In the genomic region with DNA sequence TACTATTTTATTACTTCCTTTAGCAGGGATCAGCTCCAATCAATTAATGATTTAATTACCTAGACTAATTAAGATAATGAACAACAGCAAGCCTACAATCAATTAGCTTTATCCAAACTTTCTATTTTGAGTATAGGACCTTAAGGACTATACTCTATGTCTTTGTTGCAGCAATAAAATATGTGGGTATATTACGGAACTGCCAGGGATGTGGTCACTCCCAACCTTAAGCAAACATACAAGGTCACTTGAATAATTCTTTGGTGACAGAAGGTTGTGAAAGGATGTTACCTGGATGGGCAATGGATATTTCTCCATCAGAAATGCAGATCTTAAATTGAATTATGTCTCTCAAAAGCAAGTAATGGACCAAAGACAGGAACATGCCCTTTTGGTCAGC, we compare ENCODE assay signal across 37 cellular contexts.
"Had no signal": no experiment of that assay in that cellular context is flagged by ENCODE, and none has a peak within 500 bp of the region (broad histone marks: within the 10 kb centered on the region; RNA-seq: fewer than 3 reads in every experiment).

No MANE protein-coding gene starts in this region.

- ATAC-seq: activated CD8-positive, alpha-beta T cell treated with anti-CD3 and anti-CD28 coated beads for 36 hours; activated naive CD4-positive, alpha-beta T cell treated with anti-CD3 and anti-CD28 coated beads, Interleukin-2, amount 50 U/mL, for 72 hours; activated T-cell treated with anti-CD3 and anti-CD28 coated beads, Interleukin-2, amount 50 U/mL, for 4 hours; activated T-cell treated with anti-CD3 and anti-CD28 coated beads, Interleukin-2, amount 50 U/mL, for 72 hours; activated T-helper 17 cell treated with anti-CD3 and anti-CD28 coated beads, Interleukin-2, amount 50 U/mL, for 72 hours; body of pancreas had no signal

- H3K4me1 Mint-ChIP-seq: activated B cell treated with CpG ODN at 0.5 μM for 24 hours; activated CD4-positive, alpha-beta T cell treated with anti-CD3 and anti-CD28 coated beads, Interleukin-2, amount 10 ng/mL, durations not matched to agents 24 days and 14 days; activated naive CD8-positive, alpha-beta T cell treated with anti-CD3 and anti-CD28 coated beads for 36 hours; activated T-helper 17 cell treated with anti-CD3 and anti-CD28 coated beads, Interleukin-2, amount 50 U/mL, for 72 hours had no signal

- FAIRE-seq: astrocyte, TTC549 had no signal

- H3K4me3 ChIP-seq: adrenal gland, body of pancreas, breast epithelium had no signal

- H3K4me1 ChIP-seq: adrenal gland, body of pancreas, breast epithelium had no signal

- H3K4me3 Mint-ChIP-seq: activated B cell treated with CpG ODN at 0.5 μM for 24 hours; activated CD4-positive, alpha-beta memory T cell treated with anti-CD3 and anti-CD28 coated beads for 36 hours; activated CD4-positive, alpha-beta T cell treated with anti-CD3 and anti-CD28 coated beads, Interleukin-2, amount 10 ng/mL, durations not matched to agents 24 days and 14 days; activated CD8-positive, alpha-beta T cell treated with anti-CD3 and anti-CD28 coated beads for 36 hours; activated naive CD4-positive, alpha-beta T cell treated with anti-CD3 and anti-CD28 coated beads for 36 hours; activated naive CD8-positive, alpha-beta T cell treated with anti-CD3 and anti-CD28 coated beads for 36 hours; activated T-cell treated with anti-CD3 and anti-CD28 coated beads, Interleukin-2, amount 50 U/mL, for 4 hours; activated T-cell treated with anti-CD3 and anti-CD28 coated beads, Interleukin-2, amount 50 U/mL, for 72 hours; activated T-helper 1 cell treated with anti-CD3 and anti-CD28 coated beads, Interleukin-12 subunit alpha, Interleukin-12 subunit beta, Interleukin-2, Interleukin-4 antibody, amounts not matched to agents 30 ng/mL and 10 ng/mL and 1 ng/mL, durations not matched to agents 14 hours and 24 hours and 36 hours; activated T-helper 17 cell treated with anti-CD3 and anti-CD28 coated beads, Interleukin-2, amount 50 U/mL, for 72 hours; T-helper 1 cell treated with Interleukin-12 subunit alpha and Interleukin-12 subunit beta and Interleukin-4 antibody, amounts not matched to agents 30 μg/mL and 1 μg/mL, for 36 hours; T-helper 2 cell treated with Interferon-gamma antibody and Interleukin-4, amounts not matched to agents 5 μg/mL and 100 μg/mL, for 36 hours had no signal

- H3K36me3 ChIP-seq: adrenal gland, brain microvascular endothelial cell had no signal

- H3K9me3 ChIP-seq: adrenal gland, body of pancreas, breast epithelium had no signal

- H3K27me3 Mint-ChIP-seq: activated B cell treated with CpG ODN at 0.5 μM for 24 hours; activated CD4-positive, alpha-beta T cell treated with anti-CD3 and anti-CD28 coated beads, Interleukin-2, amount 10 ng/mL, durations not matched to agents 24 days and 14 days had no signal

- DNase-seq: activated B cell treated with CpG ODN at 0.5 μM for 24 hours; activated CD4-positive, alpha-beta memory T cell treated with anti-CD3 and anti-CD28 coated beads for 36 hours; activated CD4-positive, alpha-beta T cell treated with anti-CD3 and anti-CD28 coated beads for 4 hours; activated CD4-positive, alpha-beta T cell treated with anti-CD3 and anti-CD28 coated beads, Interleukin-2, amount 10 ng/mL, durations not matched to agents 24 days and 14 days; activated CD4-positive, alpha-beta T cell treated with anti-CD3 and anti-CD28 coated beads, Interleukin-2, amount 50 U/mL, for 1 hour; activated CD4-positive, alpha-beta T cell treated with anti-CD3 and anti-CD28 coated beads, Interleukin-2, amount 50 U/mL, for 4 hours; activated CD4-positive, CD25-positive, alpha-beta regulatory T cell treated with anti-CD3 and anti-CD28 coated beads, Interleukin-2, amount 50 U/mL, for 72 hours; activated CD8-positive, alpha-beta memory T cell treated with anti-CD3 and anti-CD28 coated beads, Interleukin-2, amount 50 U/mL, for 4 hours; activated CD8-positive, alpha-beta T cell treated with anti-CD3 and anti-CD28 coated beads for 36 hours; activated effector memory CD4-positive, alpha-beta T cell treated with anti-CD3 and anti-CD28 coated beads, Interleukin-2, amount 50 U/mL, for 16 hours; activated gamma-delta T cell treated with Interleukin-2 at 50 U/mL for 16 hours; activated naive CD4-positive, alpha-beta T cell; activated naive CD4-positive, alpha-beta T cell treated with anti-CD3 and anti-CD28 coated beads for 36 hours; activated naive CD4-positive, alpha-beta T cell treated with anti-CD3 and anti-CD28 coated beads, Interleukin-2, amount 50 U/mL, for 16 hours; activated naive CD8-positive, alpha-beta T cell treated with anti-CD3 and anti-CD28 coated beads for 36 hours; activated T-cell treated with anti-CD3 and anti-CD28 coated beads for 4 hours; activated T-cell treated with anti-CD3 and anti-CD28 coated beads, Interleukin-2, amount 50 U/mL, for 1 hour; activated T-cell treated with anti-CD3 and anti-CD28 coated beads, Interleukin-2, amount 50 U/mL, for 4 hours; activated T-cell treated with anti-CD3 and anti-CD28 coated beads, Interleukin-2, amount 50 U/mL, for 72 hours; adrenal gland; amniotic stem cell; aorta; body of pancreas; brain microvascular endothelial cell; central memory CD4-positive, alpha-beta T cell; T-helper 1 cell; T-helper 2 cell; T-helper 9 cell had no signal

- H3K27me3 ChIP-seq: adrenal gland, body of pancreas, brain microvascular endothelial cell, breast epithelium had no signal

- H3K36me3 Mint-ChIP-seq: activated CD4-positive, alpha-beta memory T cell treated with anti-CD3 and anti-CD28 coated beads for 36 hours; activated naive CD8-positive, alpha-beta T cell treated with anti-CD3 and anti-CD28 coated beads for 36 hours had no signal

- H3K27ac ChIP-seq: adrenal gland, body of pancreas, brain microvascular endothelial cell, breast epithelium, VCaP had no signal

- H3K9me3 Mint-ChIP-seq: activated B cell treated with CpG ODN at 0.5 μM for 24 hours; activated CD4-positive, alpha-beta memory T cell treated with anti-CD3 and anti-CD28 coated beads for 36 hours; activated CD4-positive, alpha-beta T cell treated with anti-CD3 and anti-CD28 coated beads, Interleukin-2, amount 10 ng/mL, durations not matched to agents 24 days and 14 days; activated CD8-positive, alpha-beta T cell treated with anti-CD3 and anti-CD28 coated beads for 36 hours; activated naive CD4-positive, alpha-beta T cell treated with anti-CD3 and anti-CD28 coated beads for 36 hours; activated naive CD4-positive, alpha-beta T cell treated with anti-CD3 and anti-CD28 coated beads, Interleukin-2, amount 50 U/mL, for 72 hours; activated naive CD8-positive, alpha-beta T cell treated with anti-CD3 and anti-CD28 coated beads for 36 hours; activated T-cell treated with anti-CD3 and anti-CD28 coated beads, Interleukin-2, amount 50 U/mL, for 4 hours; activated T-cell treated with anti-CD3 and anti-CD28 coated beads, Interleukin-2, amount 50 U/mL, for 72 hours; activated T-helper 1 cell treated with anti-CD3 and anti-CD28 coated beads, Interleukin-12 subunit alpha, Interleukin-12 subunit beta, Interleukin-2, Interleukin-4 antibody, amounts not matched to agents 30 ng/mL and 10 ng/mL and 1 ng/mL, durations not matched to agents 14 hours and 24 hours and 36 hours; activated T-helper 17 cell treated with anti-CD3 and anti-CD28 coated beads, Interleukin-2, amount 50 U/mL, for 72 hours; T-helper 1 cell treated with Interleukin-12 subunit alpha and Interleukin-12 subunit beta and Interleukin-4 antibody, amounts not matched to agents 30 μg/mL and 1 μg/mL, for 36 hours; T-helper 2 cell treated with Interferon-gamma antibody and Interleukin-4, amounts not matched to agents 5 μg/mL and 100 μg/mL, for 36 hours had no signal

- H3K27ac Mint-ChIP-seq: activated B cell treated with CpG ODN at 0.5 μM for 24 hours; activated CD4-positive, alpha-beta memory T cell treated with anti-CD3 and anti-CD28 coated beads for 36 hours; activated CD4-positive, alpha-beta T cell treated with anti-CD3 and anti-CD28 coated beads, Interleukin-2, amount 10 ng/mL, durations not matched to agents 24 days and 14 days; activated CD8-positive, alpha-beta T cell treated with anti-CD3 and anti-CD28 coated beads for 36 hours; activated naive CD4-positive, alpha-beta T cell treated with anti-CD3 and anti-CD28 coated beads for 36 hours; activated naive CD4-positive, alpha-beta T cell treated with anti-CD3 and anti-CD28 coated beads, Interleukin-2, amount 50 U/mL, for 72 hours; activated naive CD8-positive, alpha-beta T cell treated with anti-CD3 and anti-CD28 coated beads for 36 hours; activated T-cell treated with anti-CD3 and anti-CD28 coated beads, Interleukin-2, amount 50 U/mL, for 72 hours; activated T-helper 1 cell treated with anti-CD3 and anti-CD28 coated beads, Interleukin-12 subunit alpha, Interleukin-12 subunit beta, Interleukin-2, Interleukin-4 antibody, amounts not matched to agents 30 ng/mL and 10 ng/mL and 1 ng/mL, durations not matched to agents 14 hours and 24 hours and 36 hours; activated T-helper 17 cell treated with anti-CD3 and anti-CD28 coated beads, Interleukin-2, amount 50 U/mL, for 72 hours; T-helper 1 cell treated with Interleukin-12 subunit alpha and Interleukin-12 subunit beta and Interleukin-4 antibody, amounts not matched to agents 30 μg/mL and 1 μg/mL, for 36 hours; T-helper 2 cell treated with Interferon-gamma antibody and Interleukin-4, amounts not matched to agents 5 μg/mL and 100 μg/mL, for 36 hours had no signal
